ENCODE assay signal across 25 cellular contexts in the genomic region with DNA sequence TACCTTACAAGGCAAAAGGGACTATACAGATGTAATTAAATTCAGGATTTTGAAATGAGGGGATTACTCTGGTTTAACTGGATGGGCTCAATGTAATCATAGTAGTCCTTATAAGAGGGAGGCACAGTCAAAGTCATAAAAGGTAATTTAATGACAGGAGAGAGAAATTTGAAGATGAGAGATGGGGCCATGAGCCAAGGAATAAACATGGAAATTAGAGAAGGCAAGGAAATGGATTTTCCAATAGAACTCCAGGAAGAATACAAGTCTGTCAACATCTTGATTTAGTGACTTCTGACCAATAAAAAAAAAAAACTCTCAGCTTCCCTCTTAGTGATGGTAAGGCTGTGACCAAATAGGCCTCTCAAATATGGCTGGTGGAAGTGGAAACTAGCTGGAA.
"Had no signal": no experiment of that assay in that cellular context is flagged by ENCODE, and none has a peak within 500 bp of the region (broad histone marks: within the 10 kb centered on the region; RNA-seq: fewer than 3 reads in every experiment).

No MANE protein-coding gene starts in this region.

- ATAC-seq: activated CD4-positive, alpha-beta T cell treated with anti-CD3 and anti-CD28 coated beads for 36 hours; activated T-cell treated with anti-CD3 and anti-CD28 coated beads, Interleukin-2, amount 50 U/mL, for 4 hours; effector memory CD8-positive, alpha-beta T cell; esophagus mucosa; stimulated activated naive B cell treated with anti-CD40 and anti-IgM and Interleukin-4, amounts not matched to agents 10 μg/mL and 1 μg/mL and 100 μg/mL, for 72 hours had no signal

- H3K9me3 ChIP-seq: colonic mucosa, testis, vagina had no signal

- H3K36me3 Mint-ChIP-seq: activated naive CD8-positive, alpha-beta T cell treated with anti-CD3 and anti-CD28 coated beads for 36 hours; type B pancreatic cell had no signal

- DNase-seq: activated CD4-positive, alpha-beta T cell treated with anti-CD3 and anti-CD28 coated beads for 36 hours; activated CD4-positive, alpha-beta T cell treated with anti-CD3 and anti-CD28 coated beads, Interleukin-2, amount 50 U/mL, for 4 hours; activated CD8-positive, alpha-beta memory T cell treated with anti-CD3 and anti-CD28 coated beads, Interleukin-2, amount 50 U/mL, for 48 hours; activated naive CD4-positive, alpha-beta T cell; activated naive CD8-positive, alpha-beta T cell treated with anti-CD3 and anti-CD28 coated beads for 36 hours; activated T-cell treated with anti-CD3 and anti-CD28 coated beads, Interleukin-2, amount 50 U/mL, for 4 hours; amniotic stem cell; colonic mucosa; dorsolateral prefrontal cortex; effector memory CD8-positive, alpha-beta T cell; foreskin melanocyte; glutamatergic neuron; hypothalamus; stimulated activated CD4-positive, alpha-beta T cell treated with anti-CD3 and anti-CD28 coated beads, Interleukin-2, amount 100 ng/mL, for 48 hours; stimulated activated CD8-positive, alpha-beta memory T cell treated with anti-CD3 and anti-CD28 coated beads, Interleukin-4, amount 100 ng/mL, for 48 hours; stimulated activated naive B cell treated with anti-CD40 and anti-IgM and Interleukin-4, amounts not matched to agents 10 μg/mL and 1 μg/mL and 100 μg/mL, for 72 hours; testis had no signal

- H3K27ac Mint-ChIP-seq: activated CD4-positive, alpha-beta T cell treated with anti-CD3 and anti-CD28 coated beads for 36 hours; activated naive CD8-positive, alpha-beta T cell treated with anti-CD3 and anti-CD28 coated beads for 36 hours; activated T-helper 2 cell treated with anti-CD3 and anti-CD28 coated beads, Interferon-gamma antibody, Interleukin-2, Interleukin-4, amounts not matched to agents 10 μg/mL and 5 μg/mL and 100 μg/mL, durations not matched to agents 14 hours and 24 hours and 36 hours; memory B cell; stimulated activated naive B cell treated with anti-CD40 and anti-IgM and Interleukin-4, amounts not matched to agents 10 μg/mL and 1 μg/mL and 100 μg/mL, for 72 hours; type B pancreatic cell had no signal

- H3K36me3 ChIP-seq: colonic mucosa, vagina had no signal

- H3K27me3 Mint-ChIP-seq: activated CD4-positive, alpha-beta T cell treated with anti-CD3 and anti-CD28 coated beads for 36 hours; activated naive CD8-positive, alpha-beta T cell treated with anti-CD3 and anti-CD28 coated beads for 36 hours; effector memory CD8-positive, alpha-beta T cell; memory B cell; stimulated activated naive B cell treated with anti-CD40 and anti-IgM and Interleukin-4, amounts not matched to agents 10 μg/mL and 1 μg/mL and 100 μg/mL, for 72 hours; type B pancreatic cell had no signal

- H3K27ac ChIP-seq: colonic mucosa, testis, vagina had no signal

- FAIRE-seq: bronchial epithelial cell, endothelial cell of umbilical vein, TTC549 had no signal

- H3K4me1 Mint-ChIP-seq: activated naive CD8-positive, alpha-beta T cell treated with anti-CD3 and anti-CD28 coated beads for 36 hours; memory B cell; stimulated activated naive B cell treated with anti-CD40 and anti-IgM and Interleukin-4, amounts not matched to agents 10 μg/mL and 1 μg/mL and 100 μg/mL, for 72 hours had no signal

- H3K9me3 Mint-ChIP-seq: activated naive CD8-positive, alpha-beta T cell treated with anti-CD3 and anti-CD28 coated beads for 36 hours; activated T-cell treated with anti-CD3 and anti-CD28 coated beads, Interleukin-2, amount 50 U/mL, for 4 hours; activated T-helper 2 cell treated with anti-CD3 and anti-CD28 coated beads, Interferon-gamma antibody, Interleukin-2, Interleukin-4, amounts not matched to agents 10 μg/mL and 5 μg/mL and 100 μg/mL, durations not matched to agents 14 hours and 24 hours and 36 hours; effector memory CD8-positive, alpha-beta T cell; memory B cell; stimulated activated naive B cell treated with anti-CD40 and anti-IgM and Interleukin-4, amounts not matched to agents 10 μg/mL and 1 μg/mL and 100 μg/mL, for 72 hours; type B pancreatic cell had no signal

- H3K27me3 ChIP-seq: colonic mucosa, dorsolateral prefrontal cortex, testis, vagina had no signal

- H3K4me3 Mint-ChIP-seq: activated CD4-positive, alpha-beta T cell treated with anti-CD3 and anti-CD28 coated beads for 36 hours; activated naive CD8-positive, alpha-beta T cell treated with anti-CD3 and anti-CD28 coated beads for 36 hours; activated T-cell treated with anti-CD3 and anti-CD28 coated beads, Interleukin-2, amount 50 U/mL, for 4 hours; effector memory CD8-positive, alpha-beta T cell; memory B cell; stimulated activated naive B cell treated with anti-CD40 and anti-IgM and Interleukin-4, amounts not matched to agents 10 μg/mL and 1 μg/mL and 100 μg/mL, for 72 hours; type B pancreatic cell had no signal

- H3K4me3 ChIP-seq: colonic mucosa, dorsolateral prefrontal cortex, testis, vagina had no signal

- H3K4me1 ChIP-seq: colonic mucosa, vagina had no signal
